8 cellular contexts compared by ENCODE assay signal in genomic region chr20:34709836-34710567, GRCh38. TPM values are rescaled to one million over a fixed set of nuclear protein-coding genes. Genes with fewer than 3 reads are reported as not detected.
DNase-seq lines count a peak whose midpoint lies in the region; ATAC-seq, FAIRE-seq and TF ChIP-seq lines count a peak whose summit lies in the region.

No MANE protein-coding gene starts in this region.

- H3K4me1 Mint-ChIP-seq in activated CD4-positive, alpha-beta T cell treated with anti-CD3 and anti-CD28 coated beads, Interleukin-2, amount 10 ng/mL, durations not matched to agents 24 days and 14 days: peaks cover 32% of the 10 kb centered on the region
- H3K4me1 Mint-ChIP-seq in stimulated activated naive CD8-positive, alpha-beta T cell treated with anti-CD3 and anti-CD28 coated beads, Interleukin-15, amount 100 ng/mL, for 72 hours: peaks cover 26% of the 10 kb centered on the region

- H3K4ac ChIP-seq in H1 (replicated peaks; ENCODE audit: insufficient read length, low read depth, low read length): no peak overlapping the region

- H3K56ac ChIP-seq in H1 (replicated peaks; ENCODE audit: insufficient read length, low read depth, low read length): no peak overlapping the region

- ATAC-seq in GM21786 (IDR thresholded peaks at IDR 0.05; ENCODE audit: unreplicated experiment): peak; percentile 14
- ATAC-seq in stimulated activated naive CD8-positive, alpha-beta T cell treated with anti-CD3 and anti-CD28 coated beads, Interleukin-15, amount 100 ng/mL, for 72 hours: peak; percentile 41

- no peaks in the 10 kb centered on the region for H3K79me2 ChIP-seq in H1 (ENCODE audit: control insufficient read depth in 1 of 2, insufficient read depth in 2 of 2, low read length in 2 of 2)

- H2BK15ac ChIP-seq in H1 (ENCODE audit: low read length): no peak overlapping the region; the same call in 1 of the 2 replicates

- POLR2A ChIA-PET in H1 (lab: Charles Lee; ENCODE audit: partially characterized antibody): interaction anchor here (1.0 to 1.4 kb wide), 2 partner anchors 43 to 166 kb away, joined by 3 read pairs; no protein-coding TSS in a partner anchor

- H2AFZ ChIP-seq in H1 (ENCODE audit: low read length): peak overlapping the region; percentile 90; the same call in 1 of the 2 replicates

- H3K79me1 ChIP-seq in H1 (ENCODE audit: low read depth, low read length): no peaks in the 10 kb centered on the region

- H3K27ac ChIP-seq in H1 (ENCODE audit: low read depth, low read length) (no peak overlapping the region), mesodermal cell (ENCODE audit: low read depth, low read length, severe bottlenecking) (peak overlapping the region; percentile 79)

- H2AK5ac ChIP-seq in H1 (ENCODE audit: low read depth, low read length): no peak overlapping the region

- no peak overlapping the region for H2BK20ac ChIP-seq in H1 (ENCODE audit: low read length)

- no peak overlapping the region; the same call in 1 of the 2 replicates for H3K18ac ChIP-seq in H1 (ENCODE audit: extremely low read depth, low read length)

- H2BK12ac ChIP-seq in H1 (ENCODE audit: low read depth, low read length): 0 out of 2 replicates have a peak overlapping the region, but pooled peaks have one; percentile 27

- H4K5ac ChIP-seq in H1 (ENCODE audit: insufficient read length, low read depth, low read length): no peak overlapping the region

- H3K4me1 ChIP-seq in H1 (replicated peaks in 1 of 4; ENCODE audit: control insufficient read depth in 3 of 4, insufficient read depth in 4 of 4, low read length in 3 of 4) (peaks cover 0 to 7% (median 3%) of the 10 kb centered on the region in 4 experiments; a peak in 4 of 7 replicates), mesodermal cell (ENCODE audit: control insufficient read depth, insufficient read depth, low read length, poor library complexity, severe bottlenecking) (peaks cover 44% of the 10 kb centered on the region)

- no peak overlapping the region for H2BK120ac ChIP-seq in H1 (replicated peaks; ENCODE audit: low read depth, low read length)

- H4K91ac ChIP-seq in H1 (replicated peaks; ENCODE audit: insufficient read length, low read length): no peak overlapping the region

- H3K9me3 ChIP-seq in H1 (ENCODE audit: insufficient read depth in 2 of 2, low read depth in 1 of 2, low read length in 1 of 2) (no peaks in the 10 kb centered on the region), mesodermal cell (ENCODE audit: control insufficient read depth, low read length) (no peaks in the 10 kb centered on the region)

- no peaks in the 10 kb centered on the region for H3K9me3 Mint-ChIP-seq in activated CD4-positive, alpha-beta T cell treated with anti-CD3 and anti-CD28 coated beads, Interleukin-2, amount 10 ng/mL, durations not matched to agents 24 days and 14 days
- no peaks in the 10 kb centered on the region for H3K9me3 Mint-ChIP-seq in stimulated activated naive CD8-positive, alpha-beta T cell treated with anti-CD3 and anti-CD28 coated beads, Interleukin-15, amount 100 ng/mL, for 72 hours

- 4% methylated on average over 56 of the region's 61 CpGs; no CpG with 5 or more reads in 1 of the 2 experiments for WGBS in H1 (ENCODE audit: extremely low coverage in 1 of 2, insufficient coverage in 1 of 2, insufficient read length in 1 of 2, insufficient replicate concordance in 2 of 2, low coverage in 1 of 2, low lambda C conversion rate in 2 of 2, missing lambda C conversion rate in 1 of 2), 2 experiments
- WGBS in mesodermal cell (ENCODE audit: insufficient coverage in 2 of 2), 2 experiments: 5 to 6% methylated on average over 35 to 57 of the region's 61 CpGs

- intact Hi-C loops in activated CD4-positive, alpha-beta T cell treated with anti-CD3 and anti-CD28 coated beads, Interleukin-2, amount 10 ng/mL, durations not matched to agents 24 days and 14 days (cut with micrococcal nuclease): loop anchor here (1.0 to 5.0 kb wide), 6 partner anchors 9 to 407 kb away; partner anchors contain the start of genes AHCY, DYNLRB1 and PIGU

- H3K4me3 ChIP-seq in H1 (ENCODE audit: extremely low read depth in 1 of 4, insufficient read depth in 2 of 4, low read depth in 3 of 4, low read length in 4 of 4) (peak overlapping the region; percentile 58 to 92 (median 68)), mesodermal cell (ENCODE audit: extremely low read depth, insufficient read depth, low read length, poor library complexity, severe bottlenecking) (peak overlapping the region; percentile 53)

- peak in 1 of 3 experiments; percentile 25; a peak in 1 of 4 replicates for TF ChIP-seq CTCF in H1 (IDR thresholded peaks at IDR 0.05; ENCODE audit: control extremely low read depth in 1 of 3, insufficient read depth in 1 of 3, low read depth in 1 of 3, low read length in 3 of 3)

- no peak for TF ChIP-seq EP300 in H1 (IDR thresholded peaks at IDR 0.05; ENCODE audit: borderline replicate concordance in 1 of 2, low read depth in 2 of 2, low read length in 2 of 2)

- peak overlapping the region; percentile 92 for H3K27ac Mint-ChIP-seq in activated CD4-positive, alpha-beta T cell treated with anti-CD3 and anti-CD28 coated beads, Interleukin-2, amount 10 ng/mL, durations not matched to agents 24 days and 14 days
- H3K27ac Mint-ChIP-seq in stimulated activated naive CD8-positive, alpha-beta T cell treated with anti-CD3 and anti-CD28 coated beads, Interleukin-15, amount 100 ng/mL, for 72 hours: peak overlapping the region; percentile 89 to 90

- H3K27me3 ChIP-seq in H1 (replicated peaks in 1 of 4; ENCODE audit: control insufficient read depth in 3 of 4, extremely low read depth in 1 of 4, insufficient read depth in 3 of 4, low read length in 3 of 4): peaks cover 9 to 28% (median 21%) of the 10 kb centered on the region in 4 experiments

- H3K9ac ChIP-seq in H1 (replicated peaks in 1 of 4; ENCODE audit: extremely low read depth in 1 of 4, low read depth in 3 of 4, low read length in 3 of 4): peak overlapping the region in 2 of 4 experiments; percentile 42 to 43; a peak in 4 of 7 replicates

- peaks cover 12% of the 10 kb centered on the region; the same call in 1 of the 2 replicates for H3K23me2 ChIP-seq in H1 (ENCODE audit: low read depth, low read length)

- H3K4me2 ChIP-seq in H1 (ENCODE audit: insufficient read depth in 1 of 2, low read depth in 2 of 2, low read length in 2 of 2): peak overlapping the region; percentile 80 to 91

- H4K8ac ChIP-seq in H1 (ENCODE audit: extremely low read depth, insufficient read depth, low read length): 0 out of 2 replicates have a peak overlapping the region, but pooled peaks have one; percentile 18

- H3K23ac ChIP-seq in H1 (ENCODE audit: insufficient read length): no peak overlapping the region

- H3K14ac ChIP-seq in H1 (ENCODE audit: insufficient read length): no peak overlapping the region

- CTCF ChIA-PET in H1 (lab: Charles Lee; ENCODE audit: partially characterized antibody): interaction anchor here (0.6 to 6.5 kb wide), 6 partner anchors 13 to 397 kb away, joined by 3 to 48 read pairs (median 3); no protein-coding TSS in a partner anchor

- peak overlapping the region; percentile 89 for H3K4me3 Mint-ChIP-seq in activated CD4-positive, alpha-beta T cell treated with anti-CD3 and anti-CD28 coated beads, Interleukin-2, amount 10 ng/mL, durations not matched to agents 24 days and 14 days
- H3K4me3 Mint-ChIP-seq in stimulated activated naive CD8-positive, alpha-beta T cell treated with anti-CD3 and anti-CD28 coated beads, Interleukin-15, amount 100 ng/mL, for 72 hours: peak overlapping the region; percentile 93 to 94

- no peak for FAIRE-seq in H1 (lab: Jason Lieb, UNC)

- H2BK5ac ChIP-seq in H1 (ENCODE audit: low read depth, low read length): no peak overlapping the region

- H4K20me1 ChIP-seq in H1 (replicated peaks in 1 of 2; ENCODE audit: control insufficient read depth in 1 of 2, insufficient read depth in 2 of 2, low read length in 2 of 2): peaks cover 2 to 8% of the 10 kb centered on the region in 2 experiments

- no peaks in the 10 kb centered on the region for H3K36me3 ChIP-seq in H1 (ENCODE audit: control insufficient read depth in 2 of 4, insufficient read depth in 4 of 4, low read length in 3 of 4)
- H3K36me3 ChIP-seq in mesodermal cell (ENCODE audit: control insufficient read depth, insufficient read depth, low read length): peaks cover 38% of the 10 kb centered on the region

- TF ChIP-seq RAD21 in H1 (IDR thresholded peaks at IDR 0.05 in 1 of 2, conservative IDR thresholded peaks at IDR 0.05 in 1 of 2; ENCODE audit: low read depth in 2 of 2, low read length in 2 of 2): 0 out of 4 replicates have a peak, but pooled peaks of 1 of the 2 experiments have one; percentile 4

- H3K27me3 Mint-ChIP-seq in activated CD4-positive, alpha-beta T cell treated with anti-CD3 and anti-CD28 coated beads, Interleukin-2, amount 10 ng/mL, durations not matched to agents 24 days and 14 days: peaks cover 7% of the 10 kb centered on the region
- H3K27me3 Mint-ChIP-seq in stimulated activated naive CD8-positive, alpha-beta T cell treated with anti-CD3 and anti-CD28 coated beads, Interleukin-15, amount 100 ng/mL, for 72 hours: peaks cover 8% of the 10 kb centered on the region

- DNase-seq in activated CD4-positive, alpha-beta T cell treated with anti-CD3 and anti-CD28 coated beads, Interleukin-2, amount 10 ng/mL, durations not matched to agents 24 days and 14 days: peak; percentile 85
- DNase-seq in activated CD4-positive, alpha-beta T cell treated with anti-CD3 and anti-CD28 coated beads, Interleukin-2, amount 50 U/mL, for 1 hour: no peak
- peak; percentile 17 for DNase-seq in LHCN-M2 (ENCODE audit: low read depth)
- DNase-seq in T-helper 1 cell: peak in 3 of 5 donors; percentile 49 to 59 (median 49)
- DNase-seq in H1 (ENCODE audit: low read depth in 1 of 2, low spot score in 2 of 2): no peak
- DNase-seq in stimulated activated naive CD8-positive, alpha-beta T cell treated with anti-CD3 and anti-CD28 coated beads, Interleukin-15, amount 100 ng/mL, for 72 hours: no peak

- TF ChIP-seq POLR2A in H1 (IDR thresholded peaks at IDR 0.05; ENCODE audit: control extremely low read depth in 1 of 2, low read depth in 2 of 2, low read length in 2 of 2): no peak; a peak in 1 of 3 replicates

- H3K36me3 Mint-ChIP-seq in activated CD4-positive, alpha-beta T cell treated with anti-CD3 and anti-CD28 coated beads, Interleukin-2, amount 10 ng/mL, durations not matched to agents 24 days and 14 days (ENCODE audit: low read depth): peaks cover 22% of the 10 kb centered on the region

RNA-seq across cellular contexts. Expression of gene TP53INP2, which starts 5.9 kb away (rescaled TPM):
- total RNA-seq in activated CD4-positive, alpha-beta T cell treated with anti-CD3 and anti-CD28 coated beads, Interleukin-2, amount 10 ng/mL, durations not matched to agents 24 days and 14 days: 2.3 and 2.7 TPM in 2 replicates
- 2.2 and 3.9 TPM in 2 replicates for total RNA-seq in LHCN-M2 (2014; rRNA removed)
- 23.2 TPM for polyA plus RNA-seq in LHCN-M2 (2012)
- total RNA-seq in H1 (2021; fragmentation: NEBNext Ultra II Directional; extraction: Animal tissue kit (Norgen Biotek cat#: 25700)): 4.5 and 4.8 TPM in 2 replicates
- polyA plus RNA-seq in H1 (2011; rRNA removed): 2.4 and 2.9 TPM in 2 replicates
- polyA plus RNA-seq in H1 (2011; cell fraction: cytosol; rRNA removed): 1.3 TPM
- polyA plus RNA-seq in H1 (2011; cell fraction: nucleus; rRNA removed): 2.2 TPM
- 2.9 to 5.4 TPM (median 4.0 TPM) in 4 replicates for polyA plus RNA-seq in H1 (2012, experiment 1 of 2)
- 4.6 TPM for polyA plus RNA-seq in H1 (2012, experiment 2 of 2)
- polyA plus RNA-seq in H1 (2013, experiment 1 of 2): 4.5 TPM
- polyA plus RNA-seq in H1 (2013, experiment 2 of 2): 4.8 TPM
- polyA minus RNA-seq in H1 (2011; rRNA and poly(A)+ RNA removed): 1.3 and 2.4 TPM in 2 replicates
- polyA minus RNA-seq in H1 (2011; cell fraction: cytosol; rRNA and poly(A)+ RNA removed): 2.3 TPM
- polyA minus RNA-seq in H1 (2011; cell fraction: nucleus; rRNA and poly(A)+ RNA removed): 2.4 TPM
- polyA plus RNA-seq in mesodermal cell (2013, experiment 1 of 2): 36.2 TPM
- polyA plus RNA-seq in mesodermal cell (2013, experiment 2 of 2): 31.7 TPM

RNA-seq across cellular contexts. Expression of gene PIGU, which starts 33.1 kb away (rescaled TPM):
- total RNA-seq in activated CD4-positive, alpha-beta T cell treated with anti-CD3 and anti-CD28 coated beads, Interleukin-2, amount 10 ng/mL, durations not matched to agents 24 days and 14 days: 26.4 and 27.1 TPM in 2 replicates
- 23.0 and 23.8 TPM in 2 replicates for total RNA-seq in LHCN-M2 (2014; rRNA removed)
- polyA plus RNA-seq in LHCN-M2 (2012): 22.9 TPM
- total RNA-seq in H1 (2021; fragmentation: NEBNext Ultra II Directional; extraction: Animal tissue kit (Norgen Biotek cat#: 25700)): 27.9 and 28.3 TPM in 2 replicates
- 80.9 and 117 TPM in 2 replicates for polyA plus RNA-seq in H1 (2011; rRNA removed)
- 64.1 TPM for polyA plus RNA-seq in H1 (2011; cell fraction: cytosol; rRNA removed)
- 33.7 TPM for polyA plus RNA-seq in H1 (2011; cell fraction: nucleus; rRNA removed)
- 31.2 to 32.5 TPM (median 31.9 TPM) in 4 replicates for polyA plus RNA-seq in H1 (2012, experiment 1 of 2)
- polyA plus RNA-seq in H1 (2012, experiment 2 of 2): 32.1 TPM
- polyA plus RNA-seq in H1 (2013, experiment 1 of 2): 72.9 TPM
- polyA plus RNA-seq in H1 (2013, experiment 2 of 2): 73.5 TPM
- 73.7 and 78.8 TPM in 2 replicates for polyA minus RNA-seq in H1 (2011; rRNA and poly(A)+ RNA removed)
- polyA minus RNA-seq in H1 (2011; cell fraction: cytosol; rRNA and poly(A)+ RNA removed): 20.8 TPM
- polyA minus RNA-seq in H1 (2011; cell fraction: nucleus; rRNA and poly(A)+ RNA removed): 27.6 TPM
- 37.7 TPM for polyA plus RNA-seq in mesodermal cell (2013, experiment 1 of 2)
- 31.1 TPM for polyA plus RNA-seq in mesodermal cell (2013, experiment 2 of 2)

Comparison
In these comparisons a context has a peak if more than half of its experiments do, and no peak if none do; other contexts are left out.
1. DNase-seq: peak in activated CD4-positive, alpha-beta T cell treated with anti-CD3 and anti-CD28 coated beads, Interleukin-2, amount 10 ng/mL, durations not matched to agents 24 days and 14 days (single experiment), LHCN-M2 (single experiment) and T-helper 1 cell (3 of 5); none in activated CD4-positive, alpha-beta T cell treated with anti-CD3 and anti-CD28 coated beads, Interleukin-2, amount 50 U/mL, for 1 hour (single experiment), H1 (0 of 2) and stimulated activated naive CD8-positive, alpha-beta T cell treated with anti-CD3 and anti-CD28 coated beads, Interleukin-15, amount 100 ng/mL, for 72 hours (0 of 2).